In genomic region chr16:68873635-68874471, GRCh38 we compare ENCODE assay signal across 21 cellular contexts.
"Had no signal": no experiment of that assay in that cellular context is flagged by ENCODE, and none has a peak within 500 bp of the region (broad histone marks: within the 10 kb centered on the region; RNA-seq: fewer than 3 reads in every experiment).

No MANE protein-coding gene starts in this region.

- H3K4me3 ChIP-seq: ascending aorta, breast epithelium, gastroesophageal sphincter, heart right ventricle, psoas muscle, spleen, thoracic aorta had no signal

- H3K9me3 Mint-ChIP-seq: activated naive CD4-positive, alpha-beta T cell treated with anti-CD3 and anti-CD28 coated beads for 36 hours; activated T-helper 2 cell treated with anti-CD3 and anti-CD28 coated beads, Interferon-gamma antibody, Interleukin-2, Interleukin-4, amounts not matched to agents 10 μg/mL and 5 μg/mL and 100 μg/mL, durations not matched to agents 14 hours and 24 hours and 36 hours; natural killer cell treated with Interleukin-12 subunit alpha and Interleukin-12 subunit beta and Interleukin-15 and Interleukin-18, amount 100 ng/mL, for 72 hours; T-helper 2 cell treated with Interferon-gamma antibody and Interleukin-4, amounts not matched to agents 5 μg/mL and 100 μg/mL, for 36 hours had no signal

- H3K4me3 Mint-ChIP-seq: activated naive CD4-positive, alpha-beta T cell treated with anti-CD3 and anti-CD28 coated beads for 36 hours; natural killer cell treated with Interleukin-12 subunit alpha and Interleukin-12 subunit beta and Interleukin-15 and Interleukin-18, amount 100 ng/mL, for 72 hours; T-helper 2 cell treated with Interferon-gamma antibody and Interleukin-4, amounts not matched to agents 5 μg/mL and 100 μg/mL, for 36 hours had no signal

- H3K9me3 ChIP-seq: ascending aorta, breast epithelium, gastroesophageal sphincter, psoas muscle, thoracic aorta had no signal

- ATAC-seq: activated CD4-positive, CD25-positive, alpha-beta regulatory T cell treated with anti-CD3 and anti-CD28 coated beads, Interleukin-2, amount 50 U/mL, for 24 hours; gastroesophageal sphincter; heart right ventricle; left ventricle myocardium superior; natural killer cell treated with Interleukin-12 subunit alpha and Interleukin-12 subunit beta and Interleukin-15 and Interleukin-18, amount 100 ng/mL, for 72 hours; psoas muscle; sciatic nerve had no signal

- H3K27me3 ChIP-seq: ascending aorta, breast epithelium, gastroesophageal sphincter, heart right ventricle, spleen had no signal

- H3K4me1 ChIP-seq: ascending aorta, breast epithelium, gastroesophageal sphincter, heart right ventricle, psoas muscle, spleen had no signal

- H3K27ac Mint-ChIP-seq: activated naive CD4-positive, alpha-beta T cell treated with anti-CD3 and anti-CD28 coated beads for 36 hours; activated T-helper 2 cell treated with anti-CD3 and anti-CD28 coated beads, Interferon-gamma antibody, Interleukin-2, Interleukin-4, amounts not matched to agents 10 μg/mL and 5 μg/mL and 100 μg/mL, durations not matched to agents 14 hours and 24 hours and 36 hours; natural killer cell treated with Interleukin-12 subunit alpha and Interleukin-12 subunit beta and Interleukin-15 and Interleukin-18, amount 100 ng/mL, for 72 hours; T-helper 2 cell treated with Interferon-gamma antibody and Interleukin-4, amounts not matched to agents 5 μg/mL and 100 μg/mL, for 36 hours had no signal

- H3K27me3 Mint-ChIP-seq: natural killer cell treated with Interleukin-12 subunit alpha and Interleukin-12 subunit beta and Interleukin-15 and Interleukin-18, amount 100 ng/mL, for 72 hours had no signal

- H3K36me3 ChIP-seq: breast epithelium had no signal

- DNase-seq: activated CD4-positive, alpha-beta T cell treated with anti-CD3 and anti-CD28 coated beads, Interleukin-2, amount 50 U/mL, for 1 hour; activated naive CD4-positive, alpha-beta T cell treated with anti-CD3 and anti-CD28 coated beads for 36 hours; activated T-cell treated with anti-CD3 and anti-CD28 coated beads for 4 hours; cerebellar nuclear complex; erythroblast; heart right ventricle; islet precursor cell; left ventricle myocardium superior; mesenchymal stem cell; psoas muscle; spleen; stimulated activated CD4-positive, alpha-beta T cell treated with anti-CD3 and anti-CD28 coated beads, Interleukin-1b, Interleukin-23, amount 100 ng/mL, for 48 hours had no signal

- H3K27ac ChIP-seq: ascending aorta, breast epithelium, gastroesophageal sphincter, heart right ventricle, psoas muscle, spleen, thoracic aorta had no signal
